2 cellular contexts compared by ENCODE assay signal in genomic region chr15:80175436-80175835, GRCh38.
TF ChIP-seq lines count a peak whose summit lies in the region.

No MANE protein-coding gene starts in this region.

TF ChIP-seq in HepG2, 621 proteins besides CTCF, POLR2A, EP300 and RAD21:
- TF ChIP-seq ZNF652 (CRISPR knock-in tag; IDR thresholded peaks at IDR 0.05; ENCODE audit: borderline replicate concordance, low read depth) (no peak), ISX (CRISPR knock-in tag; conservative IDR thresholded peaks at IDR 0.05) (no peak), ZNF629 (CRISPR knock-in tag; conservative IDR thresholded peaks at IDR 0.05) (0 out of 2 replicates have a peak, but pooled peaks have one; percentile 26)

TF ChIP-seq in liver, 16 proteins besides CTCF, POLR2A, EP300 and RAD21:
- TF ChIP-seq HNF4A (conservative IDR thresholded peaks at IDR 0.05) (no peak), JUND (IDR thresholded peaks at IDR 0.05) (no peak), FOXA1 (IDR thresholded peaks at IDR 0.05) (no peak), EGR1 (IDR thresholded peaks at IDR 0.05; ENCODE audit: low read depth in 2 of 2) (no peak), SP1 (IDR thresholded peaks at IDR 0.05) (no peak)
